ENCODE assay signal across 16 cellular contexts in the genomic region with DNA sequence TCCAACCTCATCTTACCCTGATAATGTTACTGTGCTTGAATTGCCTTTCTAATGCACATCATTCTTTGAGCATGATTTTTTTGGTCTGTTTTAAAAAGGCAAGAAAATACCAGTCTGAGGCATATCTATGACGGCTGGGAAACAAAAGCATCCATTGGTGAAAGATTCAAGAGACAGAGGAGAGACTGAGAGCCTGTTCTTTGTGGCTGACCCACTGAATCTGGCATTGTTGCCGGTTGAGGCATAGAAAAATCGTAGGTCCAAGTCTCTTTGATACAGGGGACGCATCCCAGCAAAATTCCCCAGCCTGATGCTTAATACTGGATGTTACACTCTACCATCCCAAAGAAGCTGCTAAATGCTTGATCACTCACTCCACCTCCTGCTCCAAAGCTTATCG. TPM values are rescaled to one million over a fixed set of nuclear protein-coding genes. Genes with fewer than 3 reads are reported as not detected.
"Had no signal": no experiment of that assay in that cellular context is flagged by ENCODE, and none has a peak within 500 bp of the region (broad histone marks: within the 10 kb centered on the region; RNA-seq: fewer than 3 reads in every experiment).

No MANE protein-coding gene starts in this region.

- H3K27me3 ChIP-seq: heart right ventricle, neutrophil, sigmoid colon, testis had no signal

- H3K36me3 ChIP-seq: neutrophil, sigmoid colon had no signal

- H3K27ac ChIP-seq: heart right ventricle, left ventricle myocardium inferior, neutrophil, psoas muscle, sigmoid colon had no signal

- H3K9me3 ChIP-seq: heart right ventricle, left ventricle myocardium inferior, neutrophil, psoas muscle, sigmoid colon, testis had no signal

- ATAC-seq: activated CD4-positive, CD25-positive, alpha-beta regulatory T cell treated with anti-CD3 and anti-CD28 coated beads, Interleukin-2, amount 50 U/mL, for 24 hours; activated CD8-positive, alpha-beta memory T cell treated with anti-CD3 and anti-CD28 coated beads, Interleukin-2, amount 10 ng/mL, durations not matched to agents 7 days and 5 days; heart right ventricle; psoas muscle had no signal

- H3K4me3 ChIP-seq: heart right ventricle, left ventricle myocardium inferior, psoas muscle, sigmoid colon, testis had no signal

- DNase-seq: activated CD4-positive, alpha-beta T cell treated with anti-CD3 and anti-CD28 coated beads, Interleukin-2, amount 50 U/mL, for 4 hours; activated CD8-positive, alpha-beta memory T cell treated with anti-CD3 and anti-CD28 coated beads, Interleukin-2, amount 10 ng/mL, durations not matched to agents 7 days and 5 days; activated effector memory CD4-positive, alpha-beta T cell treated with Interleukin-2 at 50 U/mL for 16 hours; activated T-cell treated with anti-CD3 and anti-CD28 coated beads, Interleukin-2, amount 50 U/mL, for 24 hours; effector CD4-positive, alpha-beta T cell; heart right ventricle; left ventricle myocardium inferior; mesendoderm; psoas muscle; sigmoid colon; stimulated activated naive CD4-positive, alpha-beta T cell treated with Interleukin-2 at 50 U/mL for 16 hours; testis had no signal

RNA-seq across cellular contexts. Expression of gene MANSC4, which starts 2.9 kb away (rescaled TPM):
- total RNA-seq: activated CD8-positive, alpha-beta memory T cell treated with anti-CD3 and anti-CD28 coated beads, Interleukin-2, amount 10 ng/mL, durations not matched to agents 7 days and 5 days; heart right ventricle; left ventricle myocardium inferior; psoas muscle; sigmoid colon; T-helper 2 cell treated with Interferon-gamma antibody and Interleukin-4, amounts not matched to agents 100 ng/mL and 5 ng/mL, for 36 hours; ureter had no signal
- polyA plus RNA-seq: heart right ventricle, sigmoid colon had no signal
